Comparison of ENCODE assay signal across 9 cellular contexts in the genomic region with DNA sequence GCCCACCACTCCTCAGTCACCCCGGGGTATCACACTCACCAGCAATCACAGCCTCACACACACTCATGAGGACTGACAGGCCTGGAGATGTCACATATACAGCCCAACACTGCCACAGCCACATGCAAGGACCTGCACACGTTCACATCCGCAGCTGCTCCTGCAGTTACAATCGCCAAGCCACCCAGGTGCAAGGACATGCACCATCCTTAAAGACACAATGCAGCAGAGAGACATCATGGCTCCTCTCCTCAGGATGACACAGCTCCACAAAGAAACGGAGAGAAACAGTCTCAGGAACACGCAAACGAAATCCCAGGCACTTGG. TPM values are rescaled to one million over a fixed set of nuclear protein-coding genes. Genes with fewer than 3 reads are reported as not detected.
DNase-seq lines count a peak whose midpoint lies in the region; ATAC-seq, FAIRE-seq and TF ChIP-seq lines count a peak whose summit lies in the region.
"Had no signal": no experiment of that assay in that cellular context is flagged by ENCODE, and none has a peak within 500 bp of the region (broad histone marks: within the 10 kb centered on the region; RNA-seq: fewer than 3 reads in every experiment).

No MANE protein-coding gene starts in this region.

- H3K27ac ChIP-seq in osteoblast (ENCODE audit: low read depth, low read length) = no peak overlapping the region

- H3K27me3 ChIP-seq in osteoblast (ENCODE audit: insufficient read depth, low read length) = peaks cover 20% of the 10 kb centered on the region

- H3K79me2 ChIP-seq in osteoblast (ENCODE audit: insufficient read depth, low read length) = no peaks in the 10 kb centered on the region

- no peaks in the 10 kb centered on the region for H3K4me1 ChIP-seq in osteoblast (ENCODE audit: insufficient read depth, low read length)

- no peak for FAIRE-seq in RCC 7860 (lab: Jason Lieb, UNC)

- no peak for TF ChIP-seq CTCF in osteoblast (IDR thresholded peaks at IDR 0.05; ENCODE audit: extremely low read depth, low read depth, low read length)

- no peaks in the 10 kb centered on the region for H3K9me3 ChIP-seq in osteoblast (ENCODE audit: low read depth, low read length)

- H3K4me2 ChIP-seq in osteoblast (ENCODE audit: insufficient read depth, low read length) = no peak overlapping the region

- no peak overlapping the region for H2AFZ ChIP-seq in osteoblast (ENCODE audit: low read length)

- ATAC-seq in GM18498 (IDR thresholded peaks at IDR 0.05; ENCODE audit: unreplicated experiment) = no peak

- no peaks in the 10 kb centered on the region for H4K20me1 ChIP-seq in osteoblast (ENCODE audit: insufficient read depth, low read length)

- H3K4me3 ChIP-seq in osteoblast (ENCODE audit: insufficient read depth, low read length) = no peak overlapping the region

- peak; percentile 6 for DNase-seq in NCI-H1105 treated with DMSO at 0.1 percent for 48 hours (lab: John Stamatoyannopoulos, UW)
- no peak for DNase-seq in NCI-H1105 (lab: John Stamatoyannopoulos, UW)
- DNase-seq in NCI-H748 (lab: John Stamatoyannopoulos, UW; ENCODE audit: unreplicated experiment) = peak; percentile 65
- peak; percentile 29 for DNase-seq in cerebellar cortex (ENCODE audit: low spot score)
- peak; percentile 67 for DNase-seq in osteoblast (ENCODE audit: insufficient read length, low spot score, missing footprints)
- DNase-seq in RCC 7860 (ENCODE audit: low spot score) = no peak
- no peak for DNase-seq in NCI-H82 (lab: John Stamatoyannopoulos, UW)

- H3K36me3 ChIP-seq in osteoblast (ENCODE audit: insufficient read depth, low read length) = no peaks in the 10 kb centered on the region

RNA-seq across cellular contexts. Expression of a gene that starts 1.1 kb away (rescaled TPM):
- total RNA-seq in osteoblast = not detected in 2 replicates

RNA-seq across cellular contexts. Expression of a gene that starts 8.0 kb away (rescaled TPM):
- total RNA-seq in osteoblast = not detected in 2 replicates
- total RNA-seq: omental fat pad had no signal

RNA-seq across cellular contexts. Expression of a gene that starts 32.5 kb away (rescaled TPM):
- 30.1 and 30.4 TPM in 2 replicates for total RNA-seq in osteoblast

RNA-seq across cellular contexts. Expression of a gene that starts 48.0 kb away (rescaled TPM):
- total RNA-seq in osteoblast = not detected in 2 replicates
- total RNA-seq: omental fat pad had no signal

Comparison
In these comparisons a context has a peak if more than half of its experiments do, and no peak if none do; other contexts are left out.
1. DNase-seq: peak in NCI-H1105 treated with DMSO at 0.1 percent for 48 hours (single experiment), NCI-H748 (single experiment), cerebellar cortex (single experiment) and osteoblast (single experiment); none in NCI-H1105 (single experiment), RCC 7860 (single experiment) and NCI-H82 (single experiment).